In the genomic region with DNA sequence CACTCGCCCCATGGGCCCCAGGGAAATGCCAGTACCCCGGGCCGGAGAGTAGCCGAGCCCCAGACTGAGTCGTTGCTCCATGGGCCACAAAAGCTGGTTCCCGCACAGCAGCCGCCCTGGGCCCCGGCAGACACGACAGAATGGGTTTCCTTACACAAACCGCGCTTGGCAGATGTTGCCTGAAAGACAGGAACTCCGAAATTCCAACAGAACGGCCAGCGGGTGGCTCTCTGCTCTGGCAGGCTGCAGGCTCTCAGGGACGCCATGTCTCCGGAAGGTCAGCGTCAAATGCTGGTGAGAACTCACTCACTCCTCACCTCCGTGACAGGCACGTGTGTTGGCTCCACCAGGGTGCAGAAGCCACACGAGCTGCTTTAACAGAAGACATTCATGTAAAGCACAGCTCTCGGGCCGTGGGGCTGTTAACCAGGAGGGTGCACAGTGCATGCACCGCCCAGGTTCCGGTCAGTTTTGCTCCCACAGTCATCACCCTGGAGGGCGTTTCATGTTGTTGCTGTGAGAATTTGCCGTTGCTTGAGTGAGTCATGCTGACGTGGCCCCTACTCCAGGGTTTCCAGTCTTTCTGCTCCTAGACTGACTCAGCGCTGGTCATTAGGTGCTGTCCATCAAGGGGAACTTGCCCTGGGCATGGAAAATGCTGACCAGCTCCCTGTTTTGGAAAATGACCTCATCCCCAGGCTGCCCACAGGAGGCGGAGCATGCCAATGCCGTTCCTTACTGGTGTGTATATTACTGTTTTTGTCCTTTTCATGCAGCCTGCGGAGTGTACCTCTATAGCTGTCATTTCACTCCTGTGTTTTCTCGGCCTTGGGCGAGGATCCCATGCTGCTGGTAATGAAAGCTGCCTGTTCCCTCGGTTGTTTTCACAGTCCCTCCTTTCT, we compare ENCODE assay signal across 8 cellular contexts. TPM values are rescaled to one million over a fixed set of nuclear protein-coding genes. Genes with fewer than 3 reads are reported as not detected.
DNase-seq lines count a peak whose midpoint lies in the region; ATAC-seq lines count a peak whose summit lies in the region.

No MANE protein-coding gene starts in this region.

- peaks cover 13 to 17% of the 10 kb centered on the region in 2 donors for H3K4me1 Mint-ChIP-seq in immature natural killer cell

- H3K27me3 Mint-ChIP-seq in immature natural killer cell (ENCODE audit: low read depth in 3 of 3) = peaks cover 3 to 18% (median 12%) of the 10 kb centered on the region in 3 donors

- peak overlapping the region; percentile 14 to 64 (median 51) for H3K4me3 Mint-ChIP-seq in immature natural killer cell

- peaks cover 0 to 7% (median 0%) of the 10 kb centered on the region in 3 donors for H3K36me3 Mint-ChIP-seq in immature natural killer cell

- H3K9me3 Mint-ChIP-seq in immature natural killer cell = peaks cover 0 to 3% (median 0%) of the 10 kb centered on the region in 6 donors

- in situ Hi-C loops in T47D (cut with HindIII; ENCODE audit: low pct_unique_long_range_greater_than_20kb, low sequenced_read_pairs) = no loop called here

- ATAC-seq in GM21360 (IDR thresholded peaks at IDR 0.05; ENCODE audit: unreplicated experiment) = no peak

- peak overlapping the region; percentile 27 for H3K4me3 ChIP-seq in skeletal muscle cell (ENCODE audit: low read depth, low read length)

- DNase-seq in NCI-H2227 (lab: John Stamatoyannopoulos, UW; ENCODE audit: unreplicated experiment) (peak; percentile 1), NCI-H2227 treated with DMSO at 0.1 percent for 48 hours (lab: John Stamatoyannopoulos, UW) (no peak), NCI-H2171 treated with DMSO at 0.1 percent for 48 hours (lab: John Stamatoyannopoulos, UW) (peak; percentile 23), T47D (ENCODE audit: low read depth in 1 of 2, low spot score in 1 of 2) (peak; percentile 59 to 95), immature natural killer cell (peak; percentile 11 to 46 (median 18)), skeletal muscle cell (ENCODE audit: low read depth) (peak; percentile 99), middle frontal gyrus (ENCODE audit: extremely low spot score, low spot score) (no peak)

- peak overlapping the region in 3 of 6 donors; percentile 10 to 60 (median 24) for H3K27ac Mint-ChIP-seq in immature natural killer cell

RNA-seq across cellular contexts. Expression of gene ANKRD10, which starts 44.8 kb away (rescaled TPM):
- polyA plus RNA-seq in immature natural killer cell = 10 to 100 TPM; 59.5 to 96.9 (median 83.2) TPM

Comparison
In these comparisons a context has a peak if more than half of its experiments do, and no peak if none do; other contexts are left out.
1. DNase-seq: peak in NCI-H2227 (single experiment), NCI-H2171 treated with DMSO at 0.1 percent for 48 hours (single experiment), T47D (2 of 2), immature natural killer cell (3 of 3) and skeletal muscle cell (single experiment); none in NCI-H2227 treated with DMSO at 0.1 percent for 48 hours (single experiment) and middle frontal gyrus (single experiment).